Comparison of ENCODE assay signal across 13 cellular contexts in the genomic region with DNA sequence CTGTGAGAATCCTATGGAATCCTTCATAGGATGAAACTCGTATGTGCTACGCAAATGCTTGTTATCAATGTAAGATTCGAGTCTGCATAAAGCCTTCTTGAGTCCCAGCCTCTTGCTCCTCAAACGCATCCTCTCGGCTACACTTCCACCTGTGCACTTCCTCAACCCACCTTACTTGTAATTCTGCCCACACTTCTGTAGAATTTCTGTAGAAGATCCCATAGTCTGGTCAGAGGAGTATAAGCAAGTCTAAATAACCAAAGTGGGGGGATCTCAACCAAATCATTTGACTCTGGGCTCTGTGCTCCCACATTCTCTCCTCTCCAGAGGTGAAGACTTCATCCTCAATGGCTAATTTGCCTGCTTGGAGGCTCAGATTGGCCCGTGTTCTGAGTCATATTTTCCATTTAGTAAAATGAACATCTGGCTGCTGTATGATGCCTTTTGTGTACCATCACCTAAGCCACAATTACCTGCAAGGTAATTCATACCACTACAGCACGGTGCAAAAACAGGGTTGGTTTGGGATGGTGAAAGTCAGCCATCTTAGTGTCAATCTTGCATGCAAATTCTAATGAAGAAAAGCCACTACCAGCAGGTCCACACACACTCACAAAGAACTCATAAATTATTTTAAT.
A peak's percentile ranks its signal among the peaks of the same experiment; 100 is the strongest.
DNase-seq lines count a peak whose midpoint lies in the region; ATAC-seq and TF ChIP-seq lines count a peak whose summit lies in the region.
"Had no signal": no experiment of that assay in that cellular context is flagged by ENCODE, and none has a peak within 500 bp of the region (broad histone marks: within the 10 kb centered on the region; RNA-seq: fewer than 3 reads in every experiment).

No MANE protein-coding gene starts in this region.

- no peaks in the 10 kb centered on the region for H3K27me3 ChIP-seq in BLaER1 treated with 17β-estradiol and CSF1 and Interleukin-3, amounts not matched to agents 10 nM and 100 nM
- H3K27me3 ChIP-seq in mesendoderm (ENCODE audit: insufficient read depth, low read length, poor library complexity), result no peaks in the 10 kb centered on the region

- H3K4me3 Mint-ChIP-seq in natural killer cell, result peak overlapping the region; percentile 91
- H3K4me3 Mint-ChIP-seq: neural crest cell had no signal

- H4K8ac ChIP-seq in mesendoderm (ENCODE audit: low read depth, low read length), result no peak overlapping the region

- no peaks in the 10 kb centered on the region for H3K9me3 Mint-ChIP-seq in natural killer cell
- H3K9me3 Mint-ChIP-seq: neural crest cell had no signal

- H3K79me1 ChIP-seq in mesendoderm (ENCODE audit: low read length), result no peaks in the 10 kb centered on the region

- H4K20me1 ChIP-seq in BLaER1 treated with 17β-estradiol and CSF1 and Interleukin-3, amounts not matched to agents 10 nM and 100 nM, result peaks cover 0 to 10% (median 0%) of the 10 kb centered on the region in 11 experiments; a peak in 5 of 22 replicates

- peaks cover 98 to 99% of the 10 kb centered on the region in 2 donors for H3K4me1 Mint-ChIP-seq in natural killer cell

- peaks cover 0 to 10% (median 5%) of the 10 kb centered on the region in 11 experiments; a peak in 4 of 22 replicates for H3K36me3 ChIP-seq in BLaER1 treated with 17β-estradiol and CSF1 and Interleukin-3, amounts not matched to agents 10 nM and 100 nM
- H3K36me3 ChIP-seq in KOPT-K1 (ENCODE audit: insufficient read depth, low read length) (no peaks in the 10 kb centered on the region), mesendoderm (ENCODE audit: control insufficient read depth, insufficient read depth, low read length) (no peaks in the 10 kb centered on the region)

- no peaks in the 10 kb centered on the region for H3K27me3 Mint-ChIP-seq in natural killer cell (ENCODE audit: low read depth in 2 of 2)

- peak overlapping the region; percentile 81 to 96 (median 93) for H3K4me2 ChIP-seq in BLaER1 treated with 17β-estradiol and CSF1 and Interleukin-3, amounts not matched to agents 10 nM and 100 nM
- no peak overlapping the region for H3K4me2 ChIP-seq in mesendoderm (ENCODE audit: low read length)

- no peak overlapping the region for H3K4ac ChIP-seq in mesendoderm (ENCODE audit: low read depth, low read length)

- H3K9ac ChIP-seq in BLaER1 treated with 17β-estradiol and CSF1 and Interleukin-3, amounts not matched to agents 10 nM and 100 nM, result peak overlapping the region; percentile 60 to 79 (median 71); a peak in 20 of 22 replicates
- no peak overlapping the region for H3K9ac ChIP-seq in mesendoderm (ENCODE audit: low read length)

- H3K4me1 ChIP-seq in BLaER1 treated with 17β-estradiol and CSF1 and Interleukin-3, amounts not matched to agents 10 nM and 100 nM, result peaks cover 88 to 98% (median 96%) of the 10 kb centered on the region in 10 experiments
- peaks cover 16% of the 10 kb centered on the region for H3K4me1 ChIP-seq in mesendoderm (ENCODE audit: control insufficient read depth, low read depth, low read length)

- H3K27ac Mint-ChIP-seq in natural killer cell, result peak overlapping the region; percentile 97 to 99

- no peak overlapping the region for H3K18ac ChIP-seq in mesendoderm (ENCODE audit: low read length)

- H3K4me3 ChIP-seq in BLaER1 treated with 17β-estradiol and CSF1 and Interleukin-3, amounts not matched to agents 10 nM and 100 nM, result peak overlapping the region in 9 of 10 experiments; percentile 20 to 59 (median 44); a peak in 15 of 20 replicates
- no peak overlapping the region for H3K4me3 ChIP-seq in mesendoderm (ENCODE audit: low read length)

- no peak overlapping the region for H3K56ac ChIP-seq in mesendoderm (ENCODE audit: low read length)

- H3K23ac ChIP-seq in mesendoderm (ENCODE audit: low read length), result no peak overlapping the region

- H2BK5ac ChIP-seq in mesendoderm (ENCODE audit: low read length), result no peak overlapping the region

- no peaks in the 10 kb centered on the region for H3K9me3 ChIP-seq in BLaER1 treated with 17β-estradiol and CSF1 and Interleukin-3, amounts not matched to agents 10 nM and 100 nM (replicated peaks in 1 of 11)
- H3K9me3 ChIP-seq in KOPT-K1 (ENCODE audit: insufficient read depth, low read length, poor library complexity, severe bottlenecking), result no peaks in the 10 kb centered on the region
- H3K9me3 ChIP-seq: Caco-2 had no signal

- H3K79me2 ChIP-seq in mesendoderm (ENCODE audit: control insufficient read depth, insufficient read depth, low read length), result no peaks in the 10 kb centered on the region

- peak overlapping the region; percentile 80 to 89 (median 86) for H3K27ac ChIP-seq in BLaER1 treated with 17β-estradiol and CSF1 and Interleukin-3, amounts not matched to agents 10 nM and 100 nM
- H3K27ac ChIP-seq in KOPT-K1 (ENCODE audit: low read depth, low read length, poor library complexity, severe bottlenecking), result peak overlapping the region; percentile 81
- peak overlapping the region; percentile 97 for H3K27ac ChIP-seq in caudate nucleus (ENCODE audit: low read depth, low read length)
- no peak overlapping the region for H3K27ac ChIP-seq in mesendoderm (ENCODE audit: low read depth, low read length)

- no peaks in the 10 kb centered on the region for H3K36me3 Mint-ChIP-seq in natural killer cell

- H2BK15ac ChIP-seq in mesendoderm (replicated peaks; ENCODE audit: low read depth), result no peak overlapping the region

- H2AK5ac ChIP-seq in mesendoderm (ENCODE audit: low read length), result no peak overlapping the region

- TF ChIP-seq CTCF in natural killer cell (IDR thresholded peaks at IDR 0.05), result no peak

- no CpG with 5 or more reads among the region's 7 CpGs for WGBS in mesendoderm (ENCODE audit: extremely low coverage, insufficient coverage, low lambda C conversion rate)

- no peak overlapping the region for H4K5ac ChIP-seq in mesendoderm (ENCODE audit: low read length)

- H2BK120ac ChIP-seq in mesendoderm (ENCODE audit: low read depth, low read length), result no peak overlapping the region

- ATAC-seq in natural killer cell (no peak), GM18520 (IDR thresholded peaks at IDR 0.05; ENCODE audit: unreplicated experiment) (no peak)

- DNase-seq in caudate nucleus (lab: John Stamatoyannopoulos, UW) (no peak), natural killer cell (no peak), iPS-NIHi7 (ENCODE audit: extremely low spot score) (no peak), GM03348 (ENCODE audit: low spot score) (no peak), mesendoderm (no peak)
- DNase-seq: amniotic stem cell, Caco-2, foreskin fibroblast, NCI-H446 treated with DMSO at 0.1 percent for 48 hours had no signal

- intact Hi-C loops in natural killer cell (cut with micrococcal nuclease), result loop anchor here (1.0 to 5.0 kb wide), 4 partner anchors 13 to 63 kb away; a partner anchor contains a TSS
